ENCODE assay signal across 14 cellular contexts in genomic region chr18:22172594-22173049, GRCh38. TPM values are rescaled to one million over a fixed set of nuclear protein-coding genes. Genes with fewer than 3 reads are reported as not detected.
DNase-seq lines count a peak whose midpoint lies in the region; ATAC-seq and TF ChIP-seq lines count a peak whose summit lies in the region.
"Had no signal": no experiment of that assay in that cellular context is flagged by ENCODE, and none has a peak within 500 bp of the region (broad histone marks: within the 10 kb centered on the region; RNA-seq: fewer than 3 reads in every experiment).

No MANE protein-coding gene starts in this region.

- peaks cover 91% of the 10 kb centered on the region for H3K27me3 Mint-ChIP-seq in nephron progenitor cell (ENCODE audit: low read depth, poor library complexity)

- ATAC-seq in heart left ventricle = no peak
- no peak for ATAC-seq in GM18502 (IDR thresholded peaks at IDR 0.05; ENCODE audit: poor library complexity, unreplicated experiment)
- no peak for ATAC-seq in GM19452 (IDR thresholded peaks at IDR 0.05; ENCODE audit: unreplicated experiment)
- ATAC-seq: stimulated activated effector memory CD8-positive, alpha-beta T cell treated with anti-CD3 and anti-CD28 coated beads, Interleukin-12 subunit alpha, Interleukin-12 subunit beta, amount 100 ng/mL, for 72 hours had no signal

- peaks cover 5% of the 10 kb centered on the region for H3K36me3 Mint-ChIP-seq in nephron progenitor cell (ENCODE audit: low read depth)
- H3K36me3 Mint-ChIP-seq: activated naive CD8-positive, alpha-beta T cell treated with anti-CD3 and anti-CD28 coated beads for 36 hours; stimulated activated effector memory CD8-positive, alpha-beta T cell treated with anti-CD3 and anti-CD28 coated beads, Interleukin-12 subunit alpha, Interleukin-12 subunit beta, amount 100 ng/mL, for 72 hours had no signal

- H3K9me3 ChIP-seq in heart left ventricle (no peaks in the 10 kb centered on the region), esophagus muscularis mucosa (no peaks in the 10 kb centered on the region), vagina (no peaks in the 10 kb centered on the region)

- no peak overlapping the region for H3K27ac Mint-ChIP-seq in nephron progenitor cell
- H3K27ac Mint-ChIP-seq: activated CD4-positive, alpha-beta memory T cell treated with anti-CD3 and anti-CD28 coated beads, Interleukin-2, amount 10 ng/mL, durations not matched to agents 7 days and 5 days; activated naive CD8-positive, alpha-beta T cell treated with anti-CD3 and anti-CD28 coated beads for 36 hours; stimulated activated effector memory CD8-positive, alpha-beta T cell treated with anti-CD3 and anti-CD28 coated beads, Interleukin-12 subunit alpha, Interleukin-12 subunit beta, amount 100 ng/mL, for 72 hours had no signal

- H3K4me1 Mint-ChIP-seq in nephron progenitor cell = peaks cover 41% of the 10 kb centered on the region

- H3K36me3 ChIP-seq in heart left ventricle = peaks cover 0 to 38% (median 13%) of the 10 kb centered on the region in 9 donors
- peaks cover 0 to 24% (median 8%) of the 10 kb centered on the region in 4 donors for H3K36me3 ChIP-seq in esophagus muscularis mucosa
- H3K36me3 ChIP-seq in vagina = no peaks in the 10 kb centered on the region

- peak in 1 of 5 donors; percentile 59 for DNase-seq in heart left ventricle
- DNase-seq in cardiac septum (ENCODE audit: low spot score) = no peak
- DNase-seq in esophagus muscularis mucosa (ENCODE audit: extremely low spot score) = no peak
- DNase-seq in nephron progenitor cell = no peak
- DNase-seq in vagina (ENCODE audit: extremely low spot score in 2 of 2) = no peak
- DNase-seq in EL = no peak
- DNase-seq: ACHN; activated CD4-positive, alpha-beta memory T cell treated with anti-CD3 and anti-CD28 coated beads, Interleukin-2, amount 10 ng/mL, durations not matched to agents 7 days and 5 days; activated naive CD8-positive, alpha-beta T cell treated with anti-CD3 and anti-CD28 coated beads for 36 hours; HCEC 1CT; NCI-H1048 had no signal

- no peak for TF ChIP-seq CTCF in heart left ventricle (IDR thresholded peaks at IDR 0.05)
- no peak for TF ChIP-seq CTCF in esophagus muscularis mucosa (IDR thresholded peaks at IDR 0.05)
- no peak for TF ChIP-seq CTCF in nephron progenitor cell (IDR thresholded peaks at IDR 0.05)
- TF ChIP-seq CTCF in vagina (IDR thresholded peaks at IDR 0.05) = no peak

- peaks cover 0 to 72% (median under 1%) of the 10 kb centered on the region in 9 donors for H3K27me3 ChIP-seq in heart left ventricle
- H3K27me3 ChIP-seq in esophagus muscularis mucosa = peaks cover 0 to 90% (median 13%) of the 10 kb centered on the region in 4 donors
- peaks cover 4% of the 10 kb centered on the region for H3K27me3 ChIP-seq in vagina

- peak overlapping the region; percentile 77 to 100 (median 97) for H3K27ac ChIP-seq in heart left ventricle
- H3K27ac ChIP-seq in esophagus muscularis mucosa (replicated peaks in 1 of 4) = peak overlapping the region in 2 of 4 donors; percentile 16 to 88
- no peak overlapping the region for H3K27ac ChIP-seq in vagina

- H3K4me3 ChIP-seq in heart left ventricle (peak overlapping the region; percentile 51 to 97 (median 84)), esophagus muscularis mucosa (peak overlapping the region; percentile 68 to 85 (median 80)), vagina (peak overlapping the region; percentile 66 to 68)

- H3K4me1 ChIP-seq in heart left ventricle = peaks cover 0 to 23% (median 7%) of the 10 kb centered on the region in 12 donors
- peaks cover 6 to 67% (median 60%) of the 10 kb centered on the region in 4 donors for H3K4me1 ChIP-seq in esophagus muscularis mucosa
- peaks cover 26% of the 10 kb centered on the region for H3K4me1 ChIP-seq in vagina

- intact Hi-C loops in heart left ventricle (cut with DNase I) = loop anchor here in 9 of 10 donors (5.0 to 10.0 kb wide), 9 partner anchors 95 to 390 kb away; no protein-coding TSS in a partner anchor
- intact Hi-C loops in cardiac septum (cut with DNase I) = loop anchor here (5.0 kb wide), 1 partner anchor 95 kb away; no protein-coding TSS in a partner anchor
- intact Hi-C loops in esophagus muscularis mucosa (cut with DNase I) = loop anchor here (10.0 kb wide), 2 partner anchors 102 to 542 kb away; no protein-coding TSS in a partner anchor
- intact Hi-C loops in vagina (cut with DNase I) = loop anchor here (10.0 kb wide), 1 partner anchor 292 kb away; no protein-coding TSS in a partner anchor

- peak overlapping the region; percentile 50 for H3K4me3 Mint-ChIP-seq in nephron progenitor cell
- H3K4me3 Mint-ChIP-seq: activated CD4-positive, alpha-beta memory T cell treated with anti-CD3 and anti-CD28 coated beads, Interleukin-2, amount 10 ng/mL, durations not matched to agents 7 days and 5 days; activated naive CD8-positive, alpha-beta T cell treated with anti-CD3 and anti-CD28 coated beads for 36 hours; stimulated activated effector memory CD8-positive, alpha-beta T cell treated with anti-CD3 and anti-CD28 coated beads, Interleukin-12 subunit alpha, Interleukin-12 subunit beta, amount 100 ng/mL, for 72 hours had no signal

- WGBS in heart left ventricle, 4 donors = 30 to 51% (median 41%) methylated on average over 7 of the region's 7 CpGs
- WGBS in esophagus muscularis mucosa = 62% methylated on average over 7 of the region's 7 CpGs

- no peak for TF ChIP-seq EP300 in esophagus muscularis mucosa (IDR thresholded peaks at IDR 0.05)

- TF ChIP-seq POLR2A in heart left ventricle (IDR thresholded peaks at IDR 0.05) (no peak), esophagus muscularis mucosa (IDR thresholded peaks at IDR 0.05; ENCODE audit: low read depth) (no peak), vagina (IDR thresholded peaks at IDR 0.05) (no peak)

- H3K9me3 Mint-ChIP-seq in nephron progenitor cell = peaks cover 12% of the 10 kb centered on the region
- H3K9me3 Mint-ChIP-seq: activated CD4-positive, alpha-beta memory T cell treated with anti-CD3 and anti-CD28 coated beads, Interleukin-2, amount 10 ng/mL, durations not matched to agents 7 days and 5 days; stimulated activated effector memory CD8-positive, alpha-beta T cell treated with anti-CD3 and anti-CD28 coated beads, Interleukin-12 subunit alpha, Interleukin-12 subunit beta, amount 100 ng/mL, for 72 hours had no signal

RNA-seq across cellular contexts. Expression of gene GATA6, which starts 3.2 kb away (rescaled TPM):
- total RNA-seq in heart left ventricle = 10 to 100 TPM; 44.9 to 97.7 (median 76.3) TPM
- polyA plus RNA-seq in heart left ventricle = 10 to 100 TPM; 42.1 to 52.6 TPM
- total RNA-seq in cardiac septum = 76.2 TPM
- total RNA-seq in esophagus muscularis mucosa = 10 to 100 TPM in 2 of 4 donors, 1 to 10 TPM in 2; 6.6 to 35.5 (median 12.5) TPM
- total RNA-seq in vagina = 9.8 TPM
- total RNA-seq: activated CD4-positive, alpha-beta memory T cell treated with anti-CD3 and anti-CD28 coated beads, Interleukin-2, amount 10 ng/mL, durations not matched to agents 7 days and 5 days; activated naive CD8-positive, alpha-beta T cell treated with anti-CD3 and anti-CD28 coated beads for 36 hours had no signal
